ENCODE assay signal across 17 cellular contexts in the genomic region with DNA sequence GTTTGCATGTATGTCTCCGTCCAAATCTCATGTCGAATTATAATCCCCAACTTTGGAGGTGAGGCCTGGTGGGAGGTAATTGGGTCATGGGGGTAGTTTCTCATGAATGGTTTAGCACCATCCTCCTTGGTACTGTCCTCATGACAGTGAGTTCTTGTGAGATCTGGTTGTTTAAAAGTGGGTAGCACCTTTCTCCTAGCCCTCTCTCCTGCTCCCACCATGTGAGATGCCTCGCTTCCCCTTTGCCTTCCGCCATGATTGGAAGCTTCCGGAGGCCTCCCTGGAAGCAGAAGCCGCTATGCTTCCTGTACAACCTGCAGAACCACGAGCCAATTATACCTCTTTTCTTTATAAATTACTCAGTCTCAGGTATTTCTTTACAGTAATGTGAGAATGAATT.
DNase-seq lines count a peak whose midpoint lies in the region; ATAC-seq and TF ChIP-seq lines count a peak whose summit lies in the region.
"Had no signal": no experiment of that assay in that cellular context is flagged by ENCODE, and none has a peak within 500 bp of the region (broad histone marks: within the 10 kb centered on the region; RNA-seq: fewer than 3 reads in every experiment).

No MANE protein-coding gene starts in this region.

- POLR2A ChIA-PET in activated CD4-positive, alpha-beta T cell treated with anti-CD3 and anti-CD28 coated beads for 36 hours (lab: Charles Lee), result no interaction called here
- POLR2A ChIA-PET in OCI-LY7 (lab: Charles Lee), result interaction anchor here (0.8 to 2.6 kb wide), 2 partner anchors 13 to 18 kb away, joined by 3 to 18 read pairs; no protein-coding TSS in a partner anchor

- no peak for TF ChIP-seq CTCF in OCI-LY7 (conservative IDR thresholded peaks at IDR 0.05; ENCODE audit: low read length)
- TF ChIP-seq CTCF in osteoblast (IDR thresholded peaks at IDR 0.05; ENCODE audit: extremely low read depth, low read depth, low read length), result no peak
- no peak for TF ChIP-seq CTCF in suprapubic skin (IDR thresholded peaks at IDR 0.05)

- 95% methylated on average over 7 of the region's 7 CpGs for WGBS in suprapubic skin

- no peaks in the 10 kb centered on the region for H3K9me2 ChIP-seq in OCI-LY7 (ENCODE audit: insufficient read depth, low read length)

- no peaks in the 10 kb centered on the region for H3K27me3 ChIP-seq in osteoblast (ENCODE audit: insufficient read depth, low read length)
- no peaks in the 10 kb centered on the region for H3K27me3 ChIP-seq in suprapubic skin
- H3K27me3 ChIP-seq: ascending aorta, esophagus muscularis mucosa, SJCRH30, testis had no signal

- H3K4me1 ChIP-seq in OCI-LY7 (ENCODE audit: insufficient read depth, low read length, poor library complexity, severe bottlenecking) (peaks cover 75% of the 10 kb centered on the region), osteoblast (ENCODE audit: insufficient read depth, low read length) (peaks cover 15% of the 10 kb centered on the region), suprapubic skin (peaks cover 11% of the 10 kb centered on the region)
- H3K4me1 ChIP-seq: ascending aorta, SJCRH30, testis had no signal

- peak overlapping the region; percentile 90 for H3K27ac Mint-ChIP-seq in activated CD4-positive, alpha-beta T cell treated with anti-CD3 and anti-CD28 coated beads for 36 hours
- peak overlapping the region; percentile 100 for H3K27ac Mint-ChIP-seq in central memory CD8-positive, alpha-beta T cell (ENCODE audit: low read depth)

- BruUV-seq in OCI-LY7 (replicated peaks; lab: Mats Ljungman, UMichigan), result no TSS peak

- H3K27me3 Mint-ChIP-seq in activated CD4-positive, alpha-beta T cell treated with anti-CD3 and anti-CD28 coated beads for 36 hours, result no peaks in the 10 kb centered on the region
- H3K27me3 Mint-ChIP-seq in central memory CD8-positive, alpha-beta T cell, result no peaks in the 10 kb centered on the region

- no peak for ATAC-seq in activated CD4-positive, alpha-beta T cell treated with anti-CD3 and anti-CD28 coated beads for 36 hours
- no peak for ATAC-seq in central memory CD8-positive, alpha-beta T cell (replicated peaks; ENCODE audit: extremely low read depth, poor library complexity, severe bottlenecking)

- intact Hi-C loops in activated CD4-positive, alpha-beta T cell treated with anti-CD3 and anti-CD28 coated beads for 36 hours (cut with DNase I, micrococcal nuclease), result loop anchor here in 1 of 2 experiments (2.0 kb wide), 1 partner anchor 15 kb away; no protein-coding TSS in a partner anchor
- intact Hi-C loops in OCI-LY7 (cut with micrococcal nuclease; ENCODE audit: unreplicated experiment), result no loop called here

- H3K4me2 ChIP-seq in OCI-LY7 (ENCODE audit: low read length) (peak overlapping the region; percentile 67; the same call in 1 of the 2 replicates), osteoblast (ENCODE audit: insufficient read depth, low read length) (no peak overlapping the region)

- H3K4me1 Mint-ChIP-seq in activated CD4-positive, alpha-beta T cell treated with anti-CD3 and anti-CD28 coated beads for 36 hours, result peaks cover 94% of the 10 kb centered on the region
- peaks cover 96% of the 10 kb centered on the region for H3K4me1 Mint-ChIP-seq in central memory CD8-positive, alpha-beta T cell

- peaks cover 72% of the 10 kb centered on the region for H3K36me3 Mint-ChIP-seq in activated CD4-positive, alpha-beta T cell treated with anti-CD3 and anti-CD28 coated beads for 36 hours (ENCODE audit: low read depth)
- H3K36me3 Mint-ChIP-seq in central memory CD8-positive, alpha-beta T cell (ENCODE audit: insufficient read depth), result peaks cover 73% of the 10 kb centered on the region

- H4K20me1 ChIP-seq in OCI-LY7 (ENCODE audit: insufficient read depth, low read length) (no peaks in the 10 kb centered on the region), osteoblast (ENCODE audit: insufficient read depth, low read length) (no peaks in the 10 kb centered on the region)

- H3K79me2 ChIP-seq in OCI-LY7 (ENCODE audit: insufficient read depth, low read depth, low read length) (0 out of 2 replicates have a peak, but pooled peaks cover 7% of the 10 kb centered on the region), osteoblast (ENCODE audit: insufficient read depth, low read length) (peaks cover 59% of the 10 kb centered on the region)

- H3K9me3 Mint-ChIP-seq in activated CD4-positive, alpha-beta T cell treated with anti-CD3 and anti-CD28 coated beads for 36 hours (ENCODE audit: low read depth), result no peaks in the 10 kb centered on the region
- H3K9me3 Mint-ChIP-seq in central memory CD8-positive, alpha-beta T cell, result no peaks in the 10 kb centered on the region

- no peaks in the 10 kb centered on the region for H3K9me3 ChIP-seq in OCI-LY7 (ENCODE audit: low read length)
- no peaks in the 10 kb centered on the region for H3K9me3 ChIP-seq in osteoblast (ENCODE audit: low read depth, low read length)
- H3K9me3 ChIP-seq in suprapubic skin, result no peaks in the 10 kb centered on the region
- H3K9me3 ChIP-seq: ascending aorta, esophagus muscularis mucosa, SJCRH30, testis had no signal

- H2AFZ ChIP-seq in OCI-LY7 (ENCODE audit: low read length) (no peak overlapping the region), osteoblast (ENCODE audit: low read length) (no peak overlapping the region)

- TF ChIP-seq POLR2A in suprapubic skin (IDR thresholded peaks at IDR 0.05), result no peak

- peak overlapping the region; percentile 52 for H3K4me3 Mint-ChIP-seq in activated CD4-positive, alpha-beta T cell treated with anti-CD3 and anti-CD28 coated beads for 36 hours
- H3K4me3 Mint-ChIP-seq in central memory CD8-positive, alpha-beta T cell, result peak overlapping the region; percentile 69

- H3K36me3 ChIP-seq in OCI-LY7 (ENCODE audit: insufficient read depth, low read length) (no peaks in the 10 kb centered on the region; the same call in 1 of the 2 replicates), osteoblast (ENCODE audit: insufficient read depth, low read length) (no peaks in the 10 kb centered on the region), suprapubic skin (no peaks in the 10 kb centered on the region)
- H3K36me3 ChIP-seq: ascending aorta, esophagus muscularis mucosa, SJCRH30 had no signal

- H3K4me3 ChIP-seq in OCI-LY7 (ENCODE audit: low read depth, low read length, poor library complexity, severe bottlenecking) (no peak overlapping the region), osteoblast (ENCODE audit: insufficient read depth, low read length) (no peak overlapping the region), suprapubic skin (no peak overlapping the region)
- H3K4me3 ChIP-seq: ascending aorta, esophagus muscularis mucosa, SJCRH30, testis had no signal

- CTCF ChIA-PET in activated CD4-positive, alpha-beta T cell treated with anti-CD3 and anti-CD28 coated beads for 36 hours (lab: Charles Lee), result no interaction called here
- CTCF ChIA-PET in OCI-LY7 (lab: Charles Lee; ENCODE audit: unreplicated experiment), result no interaction called here

- H3K27ac ChIP-seq in OCI-LY7 (ENCODE audit: low read depth, low read length, poor library complexity, severe bottlenecking) (no peak overlapping the region), osteoblast (ENCODE audit: low read depth, low read length) (peak overlapping the region; percentile 44), suprapubic skin (no peak overlapping the region)
- H3K27ac ChIP-seq: ascending aorta, esophagus muscularis mucosa, SJCRH30, testis had no signal

- no peak for DNase-seq in activated CD4-positive, alpha-beta T cell treated with anti-CD3 and anti-CD28 coated beads for 36 hours
- DNase-seq in activated CD4-positive, alpha-beta T cell treated with anti-CD3 and anti-CD28 coated beads, Interleukin-2, amount 50 U/mL, for 4 hours, result no peak
- DNase-seq in OCI-LY7 (ENCODE audit: low spot score), result no peak
- no peak for DNase-seq in central memory CD8-positive, alpha-beta T cell (ENCODE audit: low spot score in 2 of 2)
- DNase-seq in osteoblast (ENCODE audit: insufficient read length, low spot score, missing footprints), result no peak
- no peak for DNase-seq in NCI-H510A treated with DMSO at 0.1 percent for 48 hours (lab: John Stamatoyannopoulos, UW)
- no peak for DNase-seq in suprapubic skin (ENCODE audit: low spot score in 2 of 2)
- no peak for DNase-seq in NCI-H1105 (lab: John Stamatoyannopoulos, UW)
- DNase-seq: activated CD8-positive, alpha-beta memory T cell treated with anti-CD3 and anti-CD28 coated beads, Interleukin-2, amount 50 U/mL, for 4 hours; cortex of kidney; hippocampal formation; NCI-H1092 treated with DMSO at 0.1 percent for 48 hours; NCI-H226; SJCRH30; testis had no signal

- no peak for TF ChIP-seq EP300 in suprapubic skin (IDR thresholded peaks at IDR 0.05)
